Comparison of ENCODE assay signal across 22 cellular contexts in the genomic region with DNA sequence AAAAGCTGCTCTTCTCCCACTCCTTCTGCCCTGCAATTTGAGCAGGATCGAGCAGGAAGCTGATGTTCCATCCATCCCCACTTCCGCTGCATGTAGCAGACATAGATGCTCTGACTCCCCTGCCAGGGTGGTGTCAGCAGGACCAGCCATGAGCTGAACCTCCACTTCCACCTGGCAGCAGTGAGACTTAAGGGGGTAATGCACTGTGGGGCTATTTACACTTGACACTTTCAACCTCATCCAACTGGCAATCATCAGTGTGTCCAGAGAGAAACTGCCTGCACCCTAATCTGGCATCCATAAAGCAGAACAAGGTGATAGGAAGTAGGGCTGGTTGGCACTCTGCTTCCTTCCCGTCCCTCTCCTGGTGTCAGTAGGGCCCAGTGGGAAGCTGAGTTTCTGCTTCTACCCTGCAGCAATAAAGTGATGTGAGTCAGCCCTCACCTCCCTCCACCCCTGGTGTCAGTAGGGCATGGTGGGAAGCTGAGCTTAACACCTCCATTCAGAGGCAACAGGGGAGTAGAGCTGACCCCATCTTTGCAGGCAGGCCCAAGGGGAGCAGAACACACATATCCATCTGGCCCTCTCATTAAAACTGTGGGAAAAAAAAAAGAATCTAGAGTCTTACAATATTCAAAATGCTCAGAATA.
"Had no signal": no experiment of that assay in that cellular context is flagged by ENCODE, and none has a peak within 500 bp of the region (broad histone marks: within the 10 kb centered on the region; RNA-seq: fewer than 3 reads in every experiment).

No MANE protein-coding gene starts in this region.

- H3K27ac ChIP-seq: breast epithelium, epithelial cell of prostate, gastroesophageal sphincter, neural progenitor cell, prostate gland, tibial nerve, VCaP had no signal

- H3K4me1 ChIP-seq: breast epithelium, prostate gland, tibial nerve had no signal

- H3K36me3 ChIP-seq: breast epithelium, gastroesophageal sphincter, neural progenitor cell, prostate gland, tibial nerve had no signal

- ATAC-seq: activated CD4-positive, CD25-positive, alpha-beta regulatory T cell treated with anti-CD3 and anti-CD28 coated beads, Interleukin-2, amount 50 U/mL, for 24 hours; gastroesophageal sphincter; left cardiac atrium; naive thymus-derived CD4-positive, alpha-beta T cell; stimulated activated naive CD8-positive, alpha-beta T cell treated with anti-CD3 and anti-CD28 coated beads, Interleukin-15, Interleukin-2, amounts not matched to agents 100 U/mL and 50 U/mL, for 24 hours had no signal

- FAIRE-seq: urothelium cell line had no signal

- H3K4me3 ChIP-seq: breast epithelium, gastroesophageal sphincter, neural progenitor cell, prostate gland, tibial nerve had no signal

- H3K4me2 ChIP-seq: neural progenitor cell had no signal

- DNase-seq: activated CD4-positive, alpha-beta memory T cell treated with anti-CD3 and anti-CD28 coated beads, Interleukin-2, amount 10 ng/mL, durations not matched to agents 7 days and 5 days; activated CD4-positive, alpha-beta T cell treated with anti-CD3 and anti-CD28 coated beads, Interleukin-2, amount 10 ng/mL, durations not matched to agents 24 days and 14 days; activated naive CD4-positive, alpha-beta T cell treated with anti-CD3 and anti-CD28 coated beads for 36 hours; activated naive CD8-positive, alpha-beta T cell treated with anti-CD3 and anti-CD28 coated beads, Interleukin-2, amount 10 ng/mL, durations not matched to agents 7 days and 5 days; activated T-cell treated with anti-CD3 and anti-CD28 coated beads, Interleukin-2, amount 50 U/mL, for 24 hours; amniotic stem cell; cortex of kidney; hypothalamus; left cardiac atrium; stimulated activated CD4-positive, alpha-beta T cell treated with anti-CD3 and anti-CD28 coated beads, Interleukin-4, amount 100 ng/mL, for 4 hours; stimulated activated naive CD8-positive, alpha-beta T cell treated with anti-CD3 and anti-CD28 coated beads, Interleukin-15, Interleukin-2, amounts not matched to agents 100 U/mL and 50 U/mL, for 24 hours; substantia nigra had no signal

- H3K9ac ChIP-seq: neural progenitor cell had no signal

- H3K27me3 ChIP-seq: neural progenitor cell, tibial nerve had no signal

- H3K9me3 ChIP-seq: gastroesophageal sphincter, prostate gland had no signal

- H2AFZ ChIP-seq: neural progenitor cell had no signal
